ENCODE assay signal across 23 cellular contexts in the genomic region with DNA sequence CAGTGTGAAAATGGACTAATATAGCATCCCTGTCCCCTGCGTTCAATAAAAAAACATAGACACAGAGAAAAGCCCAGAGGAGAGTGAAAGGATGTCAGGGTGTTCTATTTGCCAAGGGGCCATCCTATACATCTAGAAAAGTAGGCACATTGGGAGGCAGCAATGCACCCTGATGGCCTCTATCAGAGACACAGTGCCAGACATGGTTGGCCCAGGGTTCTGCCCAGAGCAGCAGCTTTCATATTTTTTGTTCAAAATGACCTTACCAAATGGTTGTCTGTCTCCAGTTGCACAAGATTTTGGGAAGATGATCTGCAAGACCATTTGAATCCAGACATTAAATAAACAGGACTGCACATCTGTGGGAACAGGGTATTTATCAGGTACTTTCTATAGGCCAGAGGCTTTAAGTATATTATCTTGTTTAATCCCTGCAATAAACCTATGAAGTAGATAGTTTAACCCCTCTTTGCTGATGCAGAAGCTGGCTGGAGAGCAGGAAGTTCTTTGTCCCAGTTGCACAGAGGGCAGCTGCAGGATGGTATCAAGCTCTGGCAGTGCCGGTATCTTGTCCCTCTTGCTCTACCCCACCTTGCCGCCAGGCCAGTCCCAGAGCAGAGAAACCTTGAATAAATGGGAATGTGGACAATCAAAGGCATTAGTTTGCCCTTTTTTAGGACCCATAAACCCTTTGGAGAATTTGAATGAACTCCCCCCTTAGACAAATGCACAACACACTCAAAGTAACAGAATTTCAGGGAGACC.
"Had no signal": no experiment of that assay in that cellular context is flagged by ENCODE, and none has a peak within 500 bp of the region (broad histone marks: within the 10 kb centered on the region; RNA-seq: fewer than 3 reads in every experiment).

No MANE protein-coding gene starts in this region.

- FAIRE-seq: keratinocyte, small intestine had no signal

- H3K9me3 Mint-ChIP-seq: naive B cell; stimulated activated effector memory CD8-positive, alpha-beta T cell treated with anti-CD3 and anti-CD28 coated beads, Interleukin-12 subunit alpha, Interleukin-12 subunit beta, amount 100 ng/mL, for 72 hours had no signal

- H3K4me3 ChIP-seq: coronary artery, heart right ventricle, suprapubic skin, transverse colon, uterus had no signal

- H3K27ac Mint-ChIP-seq: activated naive CD8-positive, alpha-beta T cell treated with anti-CD3 and anti-CD28 coated beads, Interleukin-2, amount 50 U/mL, for 24 hours had no signal

- DNase-seq: activated CD4-positive, alpha-beta T cell treated with anti-CD3 and anti-CD28 coated beads for 4 hours; activated CD4-positive, alpha-beta T cell treated with anti-CD3 and anti-CD28 coated beads, Interleukin-2, amount 50 U/mL, for 48 hours; activated CD4-positive, CD25-positive, alpha-beta regulatory T cell; activated gamma-delta T cell; activated naive CD4-positive, alpha-beta T cell treated with anti-CD3 and anti-CD28 coated beads, Interleukin-2, amount 50 U/mL, for 16 hours; activated naive CD8-positive, alpha-beta T cell treated with anti-CD3 and anti-CD28 coated beads, Interleukin-2, amount 50 U/mL, for 24 hours; activated T-cell treated with anti-CD3 and anti-CD28 coated beads for 4 hours; cerebellar nuclear complex; heart right ventricle; left colon; mesenchymal stem cell; naive B cell; occipital lobe; small intestine; stimulated activated CD4-positive, alpha-beta T cell treated with anti-CD3 and anti-CD28 coated beads, Interleukin-2, amount 100 ng/mL, for 24 hours; stimulated activated naive CD8-positive, alpha-beta T cell treated with anti-CD3 and anti-CD28 coated beads, Interleukin-15, amount 100 ng/mL, for 72 hours; transverse colon; uterus had no signal

- H3K36me3 ChIP-seq: heart right ventricle, suprapubic skin, transverse colon, uterus had no signal

- H3K4me3 Mint-ChIP-seq: activated naive CD8-positive, alpha-beta T cell treated with anti-CD3 and anti-CD28 coated beads, Interleukin-2, amount 50 U/mL, for 24 hours; naive B cell; stimulated activated effector memory CD8-positive, alpha-beta T cell treated with anti-CD3 and anti-CD28 coated beads, Interleukin-12 subunit alpha, Interleukin-12 subunit beta, amount 100 ng/mL, for 72 hours; stimulated activated naive CD8-positive, alpha-beta T cell treated with anti-CD3 and anti-CD28 coated beads, Interleukin-15, amount 100 ng/mL, for 72 hours had no signal

- H3K27me3 Mint-ChIP-seq: activated naive CD8-positive, alpha-beta T cell treated with anti-CD3 and anti-CD28 coated beads, Interleukin-2, amount 50 U/mL, for 24 hours; naive B cell; stimulated activated naive CD8-positive, alpha-beta T cell treated with anti-CD3 and anti-CD28 coated beads, Interleukin-15, amount 100 ng/mL, for 72 hours had no signal

- ATAC-seq: activated naive CD8-positive, alpha-beta T cell treated with anti-CD3 and anti-CD28 coated beads, Interleukin-2, amount 50 U/mL, for 24 hours; heart right ventricle; left colon; sciatic nerve; stimulated activated effector memory CD8-positive, alpha-beta T cell treated with anti-CD3 and anti-CD28 coated beads, Interleukin-12 subunit alpha, Interleukin-12 subunit beta, amount 100 ng/mL, for 72 hours; stimulated activated naive CD8-positive, alpha-beta T cell treated with anti-CD3 and anti-CD28 coated beads, Interleukin-15, amount 100 ng/mL, for 72 hours had no signal

- H3K9me3 ChIP-seq: heart right ventricle, suprapubic skin, transverse colon, uterus had no signal

- H3K27me3 ChIP-seq: suprapubic skin, transverse colon, uterus had no signal

- H3K27ac ChIP-seq: suprapubic skin, transverse colon, uterus had no signal

- H3K4me1 ChIP-seq: transverse colon, uterus had no signal

- H3K36me3 Mint-ChIP-seq: naive B cell; stimulated activated effector memory CD8-positive, alpha-beta T cell treated with anti-CD3 and anti-CD28 coated beads, Interleukin-12 subunit alpha, Interleukin-12 subunit beta, amount 100 ng/mL, for 72 hours had no signal
